Comparison of ENCODE assay signal across 9 cellular contexts in genomic region chr7:471866-472639, GRCh38. TPM values are rescaled to one million over a fixed set of nuclear protein-coding genes. Genes with fewer than 3 reads are reported as not detected.
DNase-seq lines count a peak whose midpoint lies in the region; ATAC-seq, FAIRE-seq and TF ChIP-seq lines count a peak whose summit lies in the region.
"Had no signal": no experiment of that assay in that cellular context is flagged by ENCODE, and none has a peak within 500 bp of the region (broad histone marks: within the 10 kb centered on the region; RNA-seq: fewer than 3 reads in every experiment).

No MANE protein-coding gene starts in this region.

- no peak overlapping the region for H2AK5ac ChIP-seq in mesendoderm (ENCODE audit: low read length)

- no peak overlapping the region for H4K8ac ChIP-seq in mesendoderm (ENCODE audit: low read depth, low read length)

- no peaks in the 10 kb centered on the region for H3K9me3 ChIP-seq in endothelial cell of umbilical vein (replicated peaks; ENCODE audit: control insufficient read depth, insufficient read depth, low read length)
- H3K9me3 ChIP-seq in effector memory CD4-positive, alpha-beta T cell (ENCODE audit: control insufficient read depth, low read length) = peaks cover 4% of the 10 kb centered on the region

- DNase-seq in A172 (ENCODE audit: low spot score) = peak; percentile 92
- peak; percentile 13 for DNase-seq in HS-5 (ENCODE audit: low read depth)
- peak; percentile 64 for DNase-seq in endothelial cell of umbilical vein (ENCODE audit: low read depth, low spot score)
- DNase-seq in mesendoderm = peak; percentile 44
- no peak for DNase-seq in D341Med (ENCODE audit: low spot score)
- no peak for DNase-seq in GM23338 (ENCODE audit: low spot score)
- DNase-seq in effector memory CD4-positive, alpha-beta T cell = no peak

- H3K18ac ChIP-seq in mesendoderm (ENCODE audit: low read length) = no peak overlapping the region

- H3K4me3 Mint-ChIP-seq in GM23338 = no peak overlapping the region; the same call in 2 of the 3 replicates
- H3K4me3 Mint-ChIP-seq in stimulated activated memory B cell treated with anti-CD40 and anti-IgM and Interleukin-4, amounts not matched to agents 10 μg/mL and 1 μg/mL and 100 μg/mL, for 72 hours = no peak overlapping the region

- dilution Hi-C loops in endothelial cell of umbilical vein (cut with MboI; ENCODE audit: extremely low pct_ligation_motif_present, low sequenced_read_pairs) = no loop called here

- H3K4me2 ChIP-seq in endothelial cell of umbilical vein (ENCODE audit: insufficient read depth, low read length) = no peak overlapping the region
- no peak overlapping the region for H3K4me2 ChIP-seq in mesendoderm (ENCODE audit: low read length)
- H3K4me2 ChIP-seq in GM23338 = no peak overlapping the region

- peaks cover 13% of the 10 kb centered on the region; the same call in 2 of the 3 replicates for H3K36me3 Mint-ChIP-seq in GM23338 (ENCODE audit: low read depth)
- H3K36me3 Mint-ChIP-seq in stimulated activated memory B cell treated with anti-CD40 and anti-IgM and Interleukin-4, amounts not matched to agents 10 μg/mL and 1 μg/mL and 100 μg/mL, for 72 hours = no peaks in the 10 kb centered on the region

- no peaks in the 10 kb centered on the region for H3K36me3 ChIP-seq in endothelial cell of umbilical vein (ENCODE audit: control insufficient read depth in 2 of 2, extremely low read depth in 1 of 2, insufficient read depth in 2 of 2, low read length in 2 of 2)
- no peaks in the 10 kb centered on the region for H3K36me3 ChIP-seq in mesendoderm (ENCODE audit: control insufficient read depth, insufficient read depth, low read length)
- H3K36me3 ChIP-seq in GM23338 (ENCODE audit: insufficient read depth) = no peaks in the 10 kb centered on the region
- no peaks in the 10 kb centered on the region for H3K36me3 ChIP-seq in effector memory CD4-positive, alpha-beta T cell (ENCODE audit: control insufficient read depth, insufficient read depth, low read length)

- no peak overlapping the region for H3K27ac Mint-ChIP-seq in GM23338
- no peak overlapping the region for H3K27ac Mint-ChIP-seq in stimulated activated memory B cell treated with anti-CD40 and anti-IgM and Interleukin-4, amounts not matched to agents 10 μg/mL and 1 μg/mL and 100 μg/mL, for 72 hours

- H3K9ac ChIP-seq in endothelial cell of umbilical vein (replicated peaks; ENCODE audit: extremely low read depth, insufficient read depth, low read length) = no peak overlapping the region
- H3K9ac ChIP-seq in mesendoderm (ENCODE audit: low read length) = no peak overlapping the region

- H3K79me2 ChIP-seq in endothelial cell of umbilical vein (ENCODE audit: control insufficient read depth, insufficient read depth, low read length) (no peaks in the 10 kb centered on the region), mesendoderm (ENCODE audit: control insufficient read depth, insufficient read depth, low read length) (no peaks in the 10 kb centered on the region), GM23338 (replicated peaks; ENCODE audit: insufficient read depth) (no peaks in the 10 kb centered on the region)

- TF ChIP-seq CTCF in endothelial cell of umbilical vein (IDR thresholded peaks at IDR 0.05; ENCODE audit: extremely low read depth in 1 of 2, insufficient read depth in 1 of 2, low read depth in 1 of 2, low read length in 2 of 2) (no peak), GM23338 (conservative IDR thresholded peaks at IDR 0.05; ENCODE audit: low read depth in 2 of 2) (no peak)

- H2AFZ ChIP-seq in endothelial cell of umbilical vein (ENCODE audit: low read depth, low read length) (peak overlapping the region; percentile 74), GM23338 (no peak overlapping the region)

- WGBS in mesendoderm (ENCODE audit: extremely low coverage, insufficient coverage, low lambda C conversion rate) = no CpG with 5 or more reads among the region's 26 CpGs

- H2BK15ac ChIP-seq in mesendoderm (replicated peaks; ENCODE audit: low read depth) = no peak overlapping the region

- no peak for ATAC-seq in GM23338
- ATAC-seq in stimulated activated memory B cell treated with anti-CD40 and anti-IgM and Interleukin-4, amounts not matched to agents 10 μg/mL and 1 μg/mL and 100 μg/mL, for 72 hours = no peak

- H3K27ac ChIP-seq in endothelial cell of umbilical vein (ENCODE audit: insufficient read depth, low read depth, low read length) = peak overlapping the region; percentile 4
- no peak overlapping the region for H3K27ac ChIP-seq in mesendoderm (ENCODE audit: low read depth, low read length)
- no peak overlapping the region for H3K27ac ChIP-seq in GM23338 (ENCODE audit: low read depth)
- no peak overlapping the region for H3K27ac ChIP-seq in effector memory CD4-positive, alpha-beta T cell (ENCODE audit: insufficient read depth, low read length, poor library complexity, severe bottlenecking)

- no peak overlapping the region for H3K4ac ChIP-seq in mesendoderm (ENCODE audit: low read depth, low read length)

- no peak for TF ChIP-seq POLR2A in endothelial cell of umbilical vein (IDR thresholded peaks at IDR 0.05; ENCODE audit: low read depth, low read length)

- H3K79me1 ChIP-seq in mesendoderm (ENCODE audit: low read length) = no peaks in the 10 kb centered on the region

- peaks cover 15% of the 10 kb centered on the region for H3K27me3 Mint-ChIP-seq in GM23338 (ENCODE audit: insufficient read depth, low read depth, poor library complexity)
- H3K27me3 Mint-ChIP-seq in stimulated activated memory B cell treated with anti-CD40 and anti-IgM and Interleukin-4, amounts not matched to agents 10 μg/mL and 1 μg/mL and 100 μg/mL, for 72 hours = peaks cover 35% of the 10 kb centered on the region

- H4K5ac ChIP-seq in mesendoderm (ENCODE audit: low read length) = no peak overlapping the region

- intact Hi-C loops in endothelial cell of umbilical vein (cut with micrococcal nuclease) = no loop called here

- H2BK120ac ChIP-seq in mesendoderm (ENCODE audit: low read depth, low read length) = no peak overlapping the region

- no TSS peak for BruUV-seq in endothelial cell of umbilical vein (replicated peaks; lab: Mats Ljungman, UMichigan)

- peaks cover 23% of the 10 kb centered on the region for H3K9me3 Mint-ChIP-seq in GM23338
- H3K9me3 Mint-ChIP-seq in stimulated activated memory B cell treated with anti-CD40 and anti-IgM and Interleukin-4, amounts not matched to agents 10 μg/mL and 1 μg/mL and 100 μg/mL, for 72 hours = peaks cover 20% of the 10 kb centered on the region

- CTCF ChIA-PET in endothelial cell of umbilical vein (lab: Charles Lee) = interaction anchor here (1.2 to 2.0 kb wide), 4 partner anchors 10 to 110 kb away, joined by 3 to 7 read pairs (median 4); no protein-coding TSS in a partner anchor

- H3K56ac ChIP-seq in mesendoderm (ENCODE audit: low read length) = peak overlapping the region; percentile 15

- H4K20me1 ChIP-seq in endothelial cell of umbilical vein (replicated peaks; ENCODE audit: control insufficient read depth, extremely low read depth, insufficient read depth, low read length) (no peaks in the 10 kb centered on the region), GM23338 (replicated peaks; ENCODE audit: insufficient read depth) (no peaks in the 10 kb centered on the region)

- H2BK5ac ChIP-seq in mesendoderm (ENCODE audit: low read length) = no peak overlapping the region

- H3K9me2 ChIP-seq in GM23338 (ENCODE audit: insufficient read depth) = no peaks in the 10 kb centered on the region

- no peaks in the 10 kb centered on the region for H3K4me1 Mint-ChIP-seq in GM23338
- no peaks in the 10 kb centered on the region for H3K4me1 Mint-ChIP-seq in stimulated activated memory B cell treated with anti-CD40 and anti-IgM and Interleukin-4, amounts not matched to agents 10 μg/mL and 1 μg/mL and 100 μg/mL, for 72 hours

- no peak overlapping the region for H3K4me3 ChIP-seq in endothelial cell of umbilical vein (replicated peaks in 1 of 3; ENCODE audit: insufficient read depth in 1 of 3, low read depth in 1 of 3, low read length in 3 of 3)
- no peak overlapping the region for H3K4me3 ChIP-seq in mesendoderm (ENCODE audit: low read length)
- H3K4me3 ChIP-seq in GM23338 = no peak overlapping the region
- H3K4me3 ChIP-seq in effector memory CD4-positive, alpha-beta T cell (ENCODE audit: insufficient read depth, low read depth, low read length, poor library complexity, severe bottlenecking) = no peak overlapping the region

- H3K23ac ChIP-seq in mesendoderm (ENCODE audit: low read length) = no peak overlapping the region

- H3K27me3 ChIP-seq in endothelial cell of umbilical vein (ENCODE audit: control insufficient read depth in 2 of 2, insufficient read depth in 2 of 2, low read length in 2 of 2) (no peaks in the 10 kb centered on the region), mesendoderm (ENCODE audit: insufficient read depth, low read length, poor library complexity) (no peaks in the 10 kb centered on the region), GM23338 (ENCODE audit: insufficient read depth) (no peaks in the 10 kb centered on the region)
- no peaks in the 10 kb centered on the region for H3K27me3 ChIP-seq in effector memory CD4-positive, alpha-beta T cell (replicated peaks; ENCODE audit: control insufficient read depth, insufficient read depth, low read length, poor library complexity, severe bottlenecking)

- FAIRE-seq in endothelial cell of umbilical vein (lab: Jason Lieb, UNC) = peak; percentile 67
- FAIRE-seq: islet of Langerhans had no signal

- H3K4me1 ChIP-seq in endothelial cell of umbilical vein (ENCODE audit: control insufficient read depth, extremely low read depth, insufficient read depth, low read length) (peaks cover 29% of the 10 kb centered on the region), mesendoderm (ENCODE audit: control insufficient read depth, low read depth, low read length) (no peaks in the 10 kb centered on the region), GM23338 (ENCODE audit: insufficient read depth) (no peaks in the 10 kb centered on the region)
- H3K4me1 ChIP-seq in effector memory CD4-positive, alpha-beta T cell (ENCODE audit: control insufficient read depth, insufficient read depth, low read length, poor library complexity, severe bottlenecking) = no peaks in the 10 kb centered on the region

- no peaks in the 10 kb centered on the region for H3K9me1 ChIP-seq in endothelial cell of umbilical vein (replicated peaks; ENCODE audit: control insufficient read depth, extremely low read depth, insufficient read depth, low read length)

- POLR2A ChIA-PET in endothelial cell of umbilical vein (lab: Charles Lee) = interaction anchor here (1.3 kb wide), 1 partner anchor 12 kb away, joined by 4 read pairs; no protein-coding TSS in a partner anchor

- H3F3A ChIP-seq in GM23338 (replicated peaks; ENCODE audit: low read depth) = no peaks in the 10 kb centered on the region

RNA-seq across cellular contexts. Expression of gene PDGFA, which starts 47.6 kb away (rescaled TPM):
- 39.2 and 39.9 TPM in 2 replicates for total RNA-seq in A172 (2014; rRNA removed; shearing (Covaris generic))
- total RNA-seq in endothelial cell of umbilical vein = 62.4 and 68.1 TPM in 2 replicates
- polyA plus RNA-seq in endothelial cell of umbilical vein = 17.4 and 23.2 TPM in 2 replicates
- 17.9 and 24.0 TPM in 2 replicates for polyA plus RNA-seq in endothelial cell of umbilical vein (2011; cell fraction: cytosol; rRNA removed)
- 20.1 and 24.5 TPM in 2 replicates for polyA plus RNA-seq in endothelial cell of umbilical vein (2011; cell fraction: nucleus; rRNA removed)
- 14.5 and 16.4 TPM in 2 replicates for polyA plus RNA-seq in endothelial cell of umbilical vein (2012)
- polyA minus RNA-seq in endothelial cell of umbilical vein = 51.3 and 58.0 TPM in 2 replicates
- polyA minus RNA-seq in endothelial cell of umbilical vein (2011; cell fraction: cytosol; rRNA and poly(A)+ RNA removed) = 23.2 TPM
- 8.3 and 12.9 TPM in 2 replicates for polyA minus RNA-seq in endothelial cell of umbilical vein (2011; cell fraction: nucleus; rRNA and poly(A)+ RNA removed)
- polyA plus RNA-seq in mesendoderm (2013, experiment 1 of 2) = 11.3 TPM
- polyA plus RNA-seq in mesendoderm (2013, experiment 2 of 2) = 11.5 TPM
- 32.2 and 43.1 TPM in 2 replicates for total RNA-seq in GM23338 (2014; rRNA removed; shearing (Covaris generic))
- polyA plus RNA-seq in GM23338 (2016; fragmentation: Nextera tagmentation; extraction: Ambion mirVana) = 35.6 and 39.5 TPM in 2 replicates

Comparison
In these comparisons a context has a peak if more than half of its experiments do, and no peak if none do; other contexts are left out.
1. DNase-seq: peak in A172 (single experiment), HS-5 (single experiment), endothelial cell of umbilical vein (single experiment) and mesendoderm (single experiment); none in D341Med (single experiment), GM23338 (single experiment) and effector memory CD4-positive, alpha-beta T cell (0 of 3).